ENCODE assay signal across 21 cellular contexts in genomic region chr5:60958712-60959111, GRCh38.
"Had no signal": no experiment of that assay in that cellular context is flagged by ENCODE, and none has a peak within 500 bp of the region (broad histone marks: within the 10 kb centered on the region; RNA-seq: fewer than 3 reads in every experiment).

No MANE protein-coding gene starts in this region.

- H3K4me3 Mint-ChIP-seq: dendritic cell treated with granulocyte-macrophage colony-stimulating factor and Interleukin-4, amounts not matched to agents 40 ng/mL and 50 ng/mL, for 4 days; effector memory CD8-positive, alpha-beta T cell; endodermal cell; naive B cell had no signal

- H3K9me3 Mint-ChIP-seq: effector memory CD8-positive, alpha-beta T cell had no signal

- FAIRE-seq: keratinocyte had no signal

- H3K9me3 ChIP-seq: colonic mucosa, lower lobe of right lung had no signal

- H3K4me3 ChIP-seq: colonic mucosa, esophagus squamous epithelium, gastroesophageal sphincter, heart right ventricle, left lung, lower lobe of right lung had no signal

- H3K27ac Mint-ChIP-seq: dendritic cell treated with granulocyte-macrophage colony-stimulating factor and Interleukin-4, amounts not matched to agents 40 ng/mL and 50 ng/mL, for 4 days; effector memory CD8-positive, alpha-beta T cell; endodermal cell had no signal

- DNase-seq: colonic mucosa; cortex of kidney; effector CD8-positive, alpha-beta T cell; effector memory CD8-positive, alpha-beta T cell; endodermal cell; esophagus squamous epithelium; foreskin melanocyte; glutamatergic neuron; head of caudate nucleus; heart right ventricle; left cardiac atrium; left lung; left ventricle myocardium superior; lower lobe of right lung; mesendoderm had no signal

- H3K27ac ChIP-seq: colonic mucosa, epithelial cell of prostate, esophagus squamous epithelium, gastroesophageal sphincter, heart right ventricle, left lung, lower lobe of right lung had no signal

- H3K27me3 ChIP-seq: colonic mucosa, esophagus squamous epithelium, gastroesophageal sphincter, heart right ventricle, left lung had no signal

- ATAC-seq: effector memory CD8-positive, alpha-beta T cell; esophagus mucosa; gastroesophageal sphincter; left cardiac atrium; left lung; left ventricle myocardium superior; lower lobe of right lung had no signal

- H3K36me3 Mint-ChIP-seq: naive B cell had no signal

- H3K4me1 ChIP-seq: colonic mucosa, esophagus squamous epithelium, gastroesophageal sphincter, left lung, lower lobe of right lung had no signal

- H3K36me3 ChIP-seq: colonic mucosa, esophagus squamous epithelium, gastroesophageal sphincter, heart right ventricle, left lung, lower lobe of right lung had no signal

- H3K27me3 Mint-ChIP-seq: dendritic cell treated with granulocyte-macrophage colony-stimulating factor and Interleukin-4, amounts not matched to agents 40 ng/mL and 50 ng/mL, for 4 days; effector memory CD8-positive, alpha-beta T cell; naive B cell had no signal

- H3K4me1 Mint-ChIP-seq: endodermal cell had no signal
